ENCODE assay signal across 1 cellular context in genomic region chr5:56270568-56271392, GRCh38.
A peak's percentile ranks its signal among the peaks of the same experiment; 100 is the strongest.
TF ChIP-seq lines count a peak whose summit lies in the region.

No MANE protein-coding gene starts in this region.

TF ChIP-seq in GM12878, 131 proteins besides CTCF, POLR2A, EP300 and RAD21 (continued from another document):
- TF ChIP-seq REST (IDR thresholded peaks at IDR 0.05; ENCODE audit: low read depth, low read length) (no peak), DPF2 (IDR thresholded peaks at IDR 0.05) (peak; percentile 29; the same call in 1 of the 2 replicates), PBX3 (IDR thresholded peaks at IDR 0.05; ENCODE audit: insufficient replicate concordance, low read depth, low read length) (no peak), NBN (IDR thresholded peaks at IDR 0.05) (0 out of 2 replicates have a peak, but pooled peaks have one; percentile 36), SMARCA5 (IDR thresholded peaks at IDR 0.05) (peak; percentile 87), ZNF622 (IDR thresholded peaks at IDR 0.05) (no peak), IKZF1 (conservative IDR thresholded peaks at IDR 0.05) (peak; percentile 67), RFX5 (IDR thresholded peaks at IDR 0.05; ENCODE audit: low read depth, low read length) (no peak), TAF1 (IDR thresholded peaks at IDR 0.05; ENCODE audit: borderline replicate concordance, low read depth, low read length) (no peak), RUNX3 (IDR thresholded peaks at IDR 0.05; ENCODE audit: low read length) (peak; percentile 33; the same call in 1 of the 2 replicates), NR2C1 (IDR thresholded peaks at IDR 0.05) (no peak), POLR2AphosphoS5 (IDR thresholded peaks at IDR 0.05; ENCODE audit: low read length) (no peak), EED (IDR thresholded peaks at IDR 0.05; ENCODE audit: low read depth) (peak; percentile 79), TBL1XR1 (IDR thresholded peaks at IDR 0.05; ENCODE audit: low read depth, low read length) (no peak), SPI1 (IDR thresholded peaks at IDR 0.05; ENCODE audit: borderline replicate concordance, insufficient read depth, low read depth, low read length) (peak; percentile 15; the same call in 1 of the 2 replicates), SP1 (IDR thresholded peaks at IDR 0.05; ENCODE audit: low read depth, low read length) (no peak), SMC3 (IDR thresholded peaks at IDR 0.05; ENCODE audit: borderline replicate concordance, low read length) (peak; percentile 94), ATF2 (IDR thresholded peaks at IDR 0.05; ENCODE audit: low read length) (no peak), ELK1 (IDR thresholded peaks at IDR 0.05; ENCODE audit: low read depth, low read length) (no peak), HDAC2 (IDR thresholded peaks at IDR 0.05) (no peak), ZNF207 (IDR thresholded peaks at IDR 0.05; ENCODE audit: borderline replicate concordance) (peak; percentile 24; the same call in 1 of the 2 replicates), TCF12 (IDR thresholded peaks at IDR 0.05; ENCODE audit: low read depth, low read length) (peak; percentile 52), SREBF2 (IDR thresholded peaks at IDR 0.05; ENCODE audit: low read length) (no peak), SKIL (IDR thresholded peaks at IDR 0.05; ENCODE audit: low read depth, poor library complexity, severe bottlenecking) (peak; percentile 48), RB1 (IDR thresholded peaks at IDR 0.05; ENCODE audit: borderline replicate concordance) (peak; percentile 66; the same call in 1 of the 2 replicates)
TF ChIP-seq in GM12878: peak in this region for 25.
